Comparison of ENCODE assay signal across 14 cellular contexts in genomic region chr13:40598599-40598998, GRCh38.
DNase-seq lines count a peak whose midpoint lies in the region; ATAC-seq, FAIRE-seq and TF ChIP-seq lines count a peak whose summit lies in the region.
"Had no signal": no experiment of that assay in that cellular context is flagged by ENCODE, and none has a peak within 500 bp of the region (broad histone marks: within the 10 kb centered on the region; RNA-seq: fewer than 3 reads in every experiment).

No MANE protein-coding gene starts in this region.

- H3K27ac ChIP-seq in OCI-LY1 (ENCODE audit: low read depth, low read length, poor library complexity, severe bottlenecking) (peak overlapping the region; percentile 83), skeletal muscle tissue (ENCODE audit: low read depth, low read length) (peak overlapping the region; percentile 61)
- H3K27ac ChIP-seq: neural progenitor cell, SJCRH30 had no signal

- H3K4me1 Mint-ChIP-seq in activated CD8-positive, alpha-beta T cell treated with anti-CD3 and anti-CD28 coated beads for 36 hours (ENCODE audit: low read depth): peaks cover 91% of the 10 kb centered on the region
- H3K4me1 Mint-ChIP-seq in activated CD8-positive, alpha-beta T cell treated with anti-CD3 and anti-CD28 coated beads, Interleukin-2, amount 10 ng/mL, durations not matched to agents 7 days and 5 days (ENCODE audit: low read depth): peaks cover 70% of the 10 kb centered on the region

- H3K9me3 ChIP-seq in OCI-LY1 (ENCODE audit: low read length): no peaks in the 10 kb centered on the region
- no peaks in the 10 kb centered on the region for H3K9me3 ChIP-seq in skeletal muscle tissue (ENCODE audit: control insufficient read depth in 3 of 3, low read length in 3 of 3)
- H3K9me3 ChIP-seq: SJCRH30 had no signal

- H3K36me3 Mint-ChIP-seq in activated CD8-positive, alpha-beta T cell treated with anti-CD3 and anti-CD28 coated beads for 36 hours (ENCODE audit: low read depth): peaks cover 10% of the 10 kb centered on the region
- peaks cover 17% of the 10 kb centered on the region for H3K36me3 Mint-ChIP-seq in activated CD8-positive, alpha-beta T cell treated with anti-CD3 and anti-CD28 coated beads, Interleukin-2, amount 10 ng/mL, durations not matched to agents 7 days and 5 days (ENCODE audit: low read depth)
- H3K36me3 Mint-ChIP-seq: neural progenitor cell had no signal

- H3K4me1 ChIP-seq in OCI-LY1 (ENCODE audit: insufficient read depth, low read length, severe bottlenecking): peaks cover 100% of the 10 kb centered on the region
- H3K4me1 ChIP-seq in skeletal muscle tissue (ENCODE audit: control insufficient read depth in 3 of 3, insufficient read depth in 3 of 3, low read length in 3 of 3): peaks cover 31 to 44% (median 39%) of the 10 kb centered on the region in 3 donors
- H3K4me1 ChIP-seq: neural progenitor cell, SJCRH30 had no signal

- H3K36me3 ChIP-seq in OCI-LY1 (ENCODE audit: insufficient read depth, low read length) (peaks cover 6% of the 10 kb centered on the region; the same call in 1 of the 2 replicates), skeletal muscle tissue (ENCODE audit: control insufficient read depth in 3 of 3, insufficient read depth in 3 of 3, low read length in 3 of 3) (no peaks in the 10 kb centered on the region)
- H3K36me3 ChIP-seq: neural progenitor cell had no signal

- H4K20me1 ChIP-seq in OCI-LY1 (ENCODE audit: insufficient read depth, low read length): no peaks in the 10 kb centered on the region

- FAIRE-seq in RCC 7860 (lab: Jason Lieb, UNC): no peak
- FAIRE-seq: endometrium had no signal

- no peaks in the 10 kb centered on the region for H3K9me3 Mint-ChIP-seq in activated CD8-positive, alpha-beta T cell treated with anti-CD3 and anti-CD28 coated beads for 36 hours
- H3K9me3 Mint-ChIP-seq in activated CD8-positive, alpha-beta T cell treated with anti-CD3 and anti-CD28 coated beads, Interleukin-2, amount 10 ng/mL, durations not matched to agents 7 days and 5 days (ENCODE audit: insufficient read depth): no peaks in the 10 kb centered on the region

- no peak for TF ChIP-seq CTCF in activated CD8-positive, alpha-beta T cell treated with anti-CD3 and anti-CD28 coated beads for 36 hours (IDR thresholded peaks at IDR 0.05)
- TF ChIP-seq CTCF in OCI-LY1 (IDR thresholded peaks at IDR 0.05; ENCODE audit: low read length) (no peak), epithelial cell of esophagus (IDR thresholded peaks at IDR 0.05; ENCODE audit: insufficient read depth, low read depth, low read length, missing control alignments) (no peak)

- H3K27ac Mint-ChIP-seq in activated CD8-positive, alpha-beta T cell treated with anti-CD3 and anti-CD28 coated beads for 36 hours: peak overlapping the region; percentile 94
- H3K27ac Mint-ChIP-seq in activated CD8-positive, alpha-beta T cell treated with anti-CD3 and anti-CD28 coated beads, Interleukin-2, amount 10 ng/mL, durations not matched to agents 7 days and 5 days: no peak overlapping the region
- H3K27ac Mint-ChIP-seq: neural progenitor cell had no signal

- no peaks in the 10 kb centered on the region for H3K27me3 Mint-ChIP-seq in activated CD8-positive, alpha-beta T cell treated with anti-CD3 and anti-CD28 coated beads for 36 hours
- H3K27me3 Mint-ChIP-seq in activated CD8-positive, alpha-beta T cell treated with anti-CD3 and anti-CD28 coated beads, Interleukin-2, amount 10 ng/mL, durations not matched to agents 7 days and 5 days (ENCODE audit: low read depth): no peaks in the 10 kb centered on the region

- peaks cover 100% of the 10 kb centered on the region for H3K79me2 ChIP-seq in OCI-LY1 (ENCODE audit: insufficient read depth, low read length)

- H3K27me3 ChIP-seq in OCI-LY1 (ENCODE audit: insufficient read depth, low read length) (no peaks in the 10 kb centered on the region), skeletal muscle tissue (ENCODE audit: control insufficient read depth in 3 of 3, insufficient read depth in 3 of 3, low read length in 3 of 3) (no peaks in the 10 kb centered on the region)
- H3K27me3 ChIP-seq: neural progenitor cell, SJCRH30 had no signal

- H3K4me2 ChIP-seq in OCI-LY1 (ENCODE audit: low read length): peak overlapping the region; percentile 61
- H3K4me2 ChIP-seq: neural progenitor cell had no signal

- H3K9ac ChIP-seq in OCI-LY1 (ENCODE audit: low read length): peak overlapping the region; percentile 26; the same call in 1 of the 2 replicates
- no peak overlapping the region for H3K9ac ChIP-seq in skeletal muscle tissue (ENCODE audit: low read depth in 1 of 3, low read length in 3 of 3)
- H3K9ac ChIP-seq: neural progenitor cell had no signal

- no peak for DNase-seq in activated CD8-positive, alpha-beta T cell treated with anti-CD3 and anti-CD28 coated beads for 36 hours
- no peak for DNase-seq in activated CD8-positive, alpha-beta T cell treated with anti-CD3 and anti-CD28 coated beads, Interleukin-2, amount 10 ng/mL, durations not matched to agents 7 days and 5 days
- peak; percentile 11 for DNase-seq in epithelial cell of esophagus (ENCODE audit: low read depth)
- DNase-seq in RCC 7860 (ENCODE audit: low spot score): no peak
- no peak for DNase-seq in NCI-H345 (lab: John Stamatoyannopoulos, UW)
- DNase-seq: left colon; NCI-H2029; SJCRH30; stimulated activated CD4-positive, alpha-beta T cell treated with anti-CD3 and anti-CD28 coated beads, Interleukin-12 subunit alpha, Interleukin-12 subunit beta, amount 100 ng/mL, for 4 hours had no signal

- peak overlapping the region; percentile 62 for H3K4me3 Mint-ChIP-seq in activated CD8-positive, alpha-beta T cell treated with anti-CD3 and anti-CD28 coated beads for 36 hours
- no peak overlapping the region for H3K4me3 Mint-ChIP-seq in activated CD8-positive, alpha-beta T cell treated with anti-CD3 and anti-CD28 coated beads, Interleukin-2, amount 10 ng/mL, durations not matched to agents 7 days and 5 days
- H3K4me3 Mint-ChIP-seq: neural progenitor cell had no signal

- H3K9me2 ChIP-seq in OCI-LY1 (ENCODE audit: low read depth, low read length): no peaks in the 10 kb centered on the region

- CTCF ChIA-PET in activated CD8-positive, alpha-beta T cell treated with anti-CD3 and anti-CD28 coated beads for 36 hours (lab: Charles Lee): interaction anchor here (1.1 to 2.2 kb wide), 3 partner anchors 27 to 70 kb away, joined by 3 to 10 read pairs (median 5); no protein-coding TSS in a partner anchor
- CTCF ChIA-PET in activated CD8-positive, alpha-beta T cell treated with anti-CD3 and anti-CD28 coated beads, Interleukin-2, amount 10 ng/mL, durations not matched to agents 7 days and 5 days (lab: Charles Lee): interaction anchor here (1.1 to 1.4 kb wide), 2 partner anchors 17 to 21 kb away, joined by 3 to 4 read pairs; no protein-coding TSS in a partner anchor

- no peaks in the 10 kb centered on the region for H3F3A ChIP-seq in OCI-LY1 (ENCODE audit: insufficient read depth, low read length)

- no peak overlapping the region for H2AFZ ChIP-seq in OCI-LY1 (ENCODE audit: low read length)
- H2AFZ ChIP-seq: neural progenitor cell had no signal

- peak overlapping the region; percentile 37 for H3K4me3 ChIP-seq in OCI-LY1 (ENCODE audit: low read depth, low read length, poor library complexity, severe bottlenecking)
- no peak overlapping the region for H3K4me3 ChIP-seq in epithelial cell of esophagus (ENCODE audit: low read length)
- H3K4me3 ChIP-seq in skeletal muscle tissue (ENCODE audit: low read length in 3 of 3): no peak overlapping the region
- H3K4me3 ChIP-seq: neural progenitor cell, SJCRH30 had no signal

- intact Hi-C loops in activated CD8-positive, alpha-beta T cell treated with anti-CD3 and anti-CD28 coated beads for 36 hours (cut with micrococcal nuclease): no loop called here

- no peak for ATAC-seq in activated CD8-positive, alpha-beta T cell treated with anti-CD3 and anti-CD28 coated beads for 36 hours
- no peak for ATAC-seq in activated CD8-positive, alpha-beta T cell treated with anti-CD3 and anti-CD28 coated beads, Interleukin-2, amount 10 ng/mL, durations not matched to agents 7 days and 5 days
- ATAC-seq in HG02970 (IDR thresholded peaks at IDR 0.05; ENCODE audit: low FRiP score, unreplicated experiment): no peak
- ATAC-seq: left colon had no signal

- POLR2A ChIA-PET in activated CD8-positive, alpha-beta T cell treated with anti-CD3 and anti-CD28 coated beads for 36 hours (lab: Charles Lee): interaction anchor here (1.0 kb wide), 1 partner anchor 64 kb away, joined by 3 read pairs; no protein-coding TSS in a partner anchor
- POLR2A ChIA-PET in activated CD8-positive, alpha-beta T cell treated with anti-CD3 and anti-CD28 coated beads, Interleukin-2, amount 10 ng/mL, durations not matched to agents 7 days and 5 days (lab: Charles Lee): interaction anchor here (0.6 to 1.1 kb wide), 3 partner anchors 54 to 71 kb away, joined by 3 to 5 read pairs (median 3); no protein-coding TSS in a partner anchor
